In genomic region chr6:157761331-157761921, GRCh38 we compare ENCODE assay signal across 8 cellular contexts.
DNase-seq lines count a peak whose midpoint lies in the region; ATAC-seq, FAIRE-seq and TF ChIP-seq lines count a peak whose summit lies in the region.

No MANE protein-coding gene starts in this region.

- CTCF ChIA-PET in GM12878 (lab: Yijun Ruan, JAX) = interaction anchor here (0.6 to 10.6 kb wide), 8 partner anchors 39 to 473 kb away, joined by 3 to 197 read pairs (median 4); no protein-coding TSS in a partner anchor

- TF ChIP-seq CTCF in GM13976 (IDR thresholded peaks at IDR 0.05; ENCODE audit: borderline replicate concordance, control extremely low read depth, extremely low read depth, insufficient read depth, missing control alignments) = no peak
- no peak for TF ChIP-seq CTCF in GM12878 (IDR thresholded peaks at IDR 0.05 in 2 of 3, conservative IDR thresholded peaks at IDR 0.05 in 1 of 3; ENCODE audit: control insufficient read depth in 2 of 3, extremely low read depth in 1 of 3, insufficient read depth in 1 of 3, low read depth in 3 of 3, low read length in 3 of 3)

- H3K9me3 ChIP-seq in GM12878 (replicated peaks; ENCODE audit: control insufficient read depth, insufficient read depth, low read length) (no peaks in the 10 kb centered on the region; the same call in 2 of the 3 replicates), small intestine (ENCODE audit: control insufficient read depth, low read depth) (no peaks in the 10 kb centered on the region), HAP-1 (no peaks in the 10 kb centered on the region)

- intact Hi-C loops in GM12878 (cut with micrococcal nuclease; ENCODE audit: unreplicated experiment) = loop anchor here (1.0 to 5.0 kb wide), 5 partner anchors 199 to 891 kb away; partner anchors contain the start of genes SYTL3 and ZDHHC14

- H3K27ac ChIP-seq in GM12878 (ENCODE audit: control insufficient read depth, insufficient read depth) (no peak overlapping the region), small intestine (ENCODE audit: low read depth in 1 of 2, low read length in 1 of 2) (peak overlapping the region; percentile 2 to 81)

- peaks cover 54% of the 10 kb centered on the region for H3K4me1 ChIP-seq in GM12878 (ENCODE audit: control insufficient read depth, insufficient read depth, low read length)
- peaks cover 20 to 30% of the 10 kb centered on the region in 2 donors for H3K4me1 ChIP-seq in small intestine (ENCODE audit: control insufficient read depth in 2 of 2, insufficient read depth in 1 of 2, low read depth in 1 of 2, low read length in 1 of 2)
- peaks cover 1% of the 10 kb centered on the region for H3K4me1 ChIP-seq in HAP-1

- H3K4me3 ChIP-seq in GM12878 (peak overlapping the region; percentile 43; the same call in 1 of the 2 replicates), small intestine (ENCODE audit: low read depth in 1 of 2, low read length in 2 of 2) (no peak overlapping the region), HAP-1 (no peak overlapping the region)

- RAD21 ChIA-PET in GM12878 (lab: Charles Lee; ENCODE audit: unreplicated experiment) = interaction anchor here (9.0 kb wide), 1 partner anchor 111 kb away, joined by 105 read pairs; no protein-coding TSS in a partner anchor

- no peak for TF ChIP-seq RAD21 in GM12878 (IDR thresholded peaks at IDR 0.05; ENCODE audit: insufficient read depth, low read depth, low read length)

- no peaks in the 10 kb centered on the region for H4K20me1 ChIP-seq in GM12878 (ENCODE audit: control insufficient read depth, insufficient read depth)

- H3K36me3 ChIP-seq in GM12878 (ENCODE audit: control insufficient read depth in 2 of 2, insufficient read depth in 2 of 2, low read length in 1 of 2) (no peaks in the 10 kb centered on the region), small intestine (ENCODE audit: control insufficient read depth in 2 of 2, insufficient read depth in 2 of 2, low read length in 2 of 2) (no peaks in the 10 kb centered on the region), HAP-1 (replicated peaks) (no peaks in the 10 kb centered on the region)

- no peak overlapping the region for H2AFZ ChIP-seq in GM12878 (ENCODE audit: control insufficient read depth, low read depth, low read length)

- peak; percentile 37 for ATAC-seq in GM21825 (IDR thresholded peaks at IDR 0.05; ENCODE audit: unreplicated experiment)
- peak; percentile 69 for ATAC-seq in GM12878
- no peak for ATAC-seq in left lobe of liver

- TF ChIP-seq POLR2A in GM12878 (IDR thresholded peaks at IDR 0.05; ENCODE audit: low read depth, low read length) = no peak

- peak; percentile 94 to 99 for TF ChIP-seq EP300 in GM12878 (IDR thresholded peaks at IDR 0.05; ENCODE audit: borderline replicate concordance in 1 of 2, control insufficient read depth in 1 of 2, low read depth in 2 of 2, low read length in 2 of 2)

- BruUV-seq in GM12878 (replicated peaks; lab: Mats Ljungman, UMichigan) = no TSS peak

- peak overlapping the region; percentile 64 for H3K4me2 ChIP-seq in GM12878 (ENCODE audit: control insufficient read depth, insufficient read depth)

- SMC1A ChIA-PET in GM12878 (lab: Charles Lee; ENCODE audit: uncharacterized antibody, unreplicated experiment) = interaction anchor here (0.6 to 13.0 kb wide), 6 partner anchors 39 to 1451 kb away, joined by 3 to 208 read pairs (median 6); no protein-coding TSS in a partner anchor

- FAIRE-seq in GM12878 (lab: Jason Lieb, UNC) (no peak), small intestine (lab: Jason Lieb, UNC) (no peak)

- no peaks in the 10 kb centered on the region for H3K79me2 ChIP-seq in GM12878 (ENCODE audit: control insufficient read depth, insufficient read depth, low read length)

- no peak overlapping the region for H3K9ac ChIP-seq in GM12878 (ENCODE audit: control insufficient read depth, insufficient read depth, low read length)

- WGBS in GM12878 (ENCODE audit: insufficient coverage, insufficient replicate concordance, low lambda C conversion rate, missing lambda C conversion rate) = under 1% methylated on average over 12 of the region's 12 CpGs
- WGBS in small intestine, 3 donors = 56 to 74% (median 72%) methylated on average over 12 of the region's 12 CpGs

- H3K27me3 ChIP-seq in GM12878 (replicated peaks in 1 of 2; ENCODE audit: control insufficient read depth in 2 of 2, insufficient read depth in 2 of 2, low read length in 1 of 2) (no peaks in the 10 kb centered on the region; a peak in 1 of 4 replicates), small intestine (ENCODE audit: control insufficient read depth in 2 of 2, insufficient read depth in 2 of 2, low read length in 2 of 2) (no peaks in the 10 kb centered on the region), HAP-1 (ENCODE audit: low read depth) (peaks cover 14% of the 10 kb centered on the region)

- DNase-seq in GM13976 (ENCODE audit: low spot score) = peak; percentile 50
- DNase-seq in NCI-H226 = peak; percentile 45
- peak; percentile 90 for DNase-seq in GM12878 (ENCODE audit: low read depth, low spot score)
- peak; percentile 37 for DNase-seq in small intestine
- no peak for DNase-seq in NCI-H69 (lab: John Stamatoyannopoulos, UW)
- DNase-seq in HAP-1 (ENCODE audit: low spot score in 2 of 2) = no peak
- DNase-seq in left lobe of liver (ENCODE audit: low spot score) = no peak

- POLR2A ChIA-PET in GM12878 (lab: Charles Lee) = interaction anchor here (0.9 kb wide), 1 partner anchor 40 kb away, joined by 3 read pairs; no protein-coding TSS in a partner anchor

- in situ Hi-C loops in GM13976 (cut with MboI; ENCODE audit: low sequenced_read_pairs, unreplicated experiment) = no loop called here
- in situ Hi-C loops in GM12878 (cut with MboI) = loop anchor here (5.0 kb wide), 1 partner anchor 199 kb away; no protein-coding TSS in a partner anchor
- in situ Hi-C loops in HAP-1 (cut with MboI; ENCODE audit: low sequenced_read_pairs) = no loop called here

TF ChIP-seq in GM12878, 131 proteins besides CTCF, POLR2A, EP300 and RAD21 (continues in another document):
- peak; percentile 67 for TF ChIP-seq E2F8 (IDR thresholded peaks at IDR 0.05; ENCODE audit: low read depth, partially characterized antibody)
- TF ChIP-seq TCF12 (IDR thresholded peaks at IDR 0.05; ENCODE audit: low read depth, low read length) = peak; percentile 96
- TF ChIP-seq CEBPZ (IDR thresholded peaks at IDR 0.05; ENCODE audit: low read depth, low read length) = no peak
- TF ChIP-seq FOXK2 (IDR thresholded peaks at IDR 0.05) = peak; percentile 84
- no peak for TF ChIP-seq EZH2 (IDR thresholded peaks at IDR 0.05; ENCODE audit: borderline replicate concordance, control insufficient read depth, low read depth, low read length)
- TF ChIP-seq MTA3 (IDR thresholded peaks at IDR 0.05; ENCODE audit: borderline replicate concordance, low read length) = peak; percentile 58; the same call in 1 of the 2 replicates
- peak; percentile 80; the same call in 1 of the 2 replicates for TF ChIP-seq TBL1XR1 (IDR thresholded peaks at IDR 0.05; ENCODE audit: low read depth, low read length)
- TF ChIP-seq HCFC1 (IDR thresholded peaks at IDR 0.05; ENCODE audit: low read length) = no peak
- peak; percentile 69 for TF ChIP-seq KLF5 (IDR thresholded peaks at IDR 0.05; ENCODE audit: partially characterized antibody)
- no peak for TF ChIP-seq ZNF274 (IDR thresholded peaks at IDR 0.05; ENCODE audit: insufficient read depth, insufficient read length)
- TF ChIP-seq CEBPB (IDR thresholded peaks at IDR 0.05; ENCODE audit: borderline replicate concordance in 1 of 2, low read depth in 2 of 2, low read length in 2 of 2) = no peak
- TF ChIP-seq JUND (IDR thresholded peaks at IDR 0.05; ENCODE audit: low read depth, low read length) = peak; percentile 93
- peak; percentile 90 for TF ChIP-seq NR2F1 (conservative IDR thresholded peaks at IDR 0.05)
- peak; percentile 69 for TF ChIP-seq CREM (IDR thresholded peaks at IDR 0.05; ENCODE audit: low read depth)

Comparison
In these comparisons a context has a peak if more than half of its experiments do, and no peak if none do; other contexts are left out.
1. DNase-seq: peak in GM13976 (single experiment), NCI-H226 (single experiment), GM12878 (single experiment) and small intestine (single experiment); none in NCI-H69 (single experiment), HAP-1 (0 of 2) and left lobe of liver (single experiment).